33 cellular contexts compared by ENCODE assay signal in the genomic region with DNA sequence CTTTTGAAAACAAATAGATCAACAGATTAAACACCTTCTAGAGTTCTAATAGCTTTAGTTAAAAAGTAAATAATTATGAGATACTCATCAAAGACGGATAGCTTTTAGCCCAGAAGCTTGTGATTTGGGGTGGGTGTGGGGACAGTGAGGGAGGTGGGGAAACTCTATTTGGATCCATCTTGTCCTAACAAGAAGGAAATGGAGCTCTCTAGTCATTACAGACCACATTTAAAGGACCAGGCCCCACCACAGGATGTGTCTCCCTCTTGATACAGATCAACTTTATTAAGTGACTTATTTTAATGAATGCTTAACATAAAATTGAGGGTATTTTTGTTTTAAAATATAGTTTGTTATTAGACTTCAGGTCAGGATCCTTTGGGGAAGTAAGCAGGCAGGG.
"Had no signal": no experiment of that assay in that cellular context is flagged by ENCODE, and none has a peak within 500 bp of the region (broad histone marks: within the 10 kb centered on the region; RNA-seq: fewer than 3 reads in every experiment).

No MANE protein-coding gene starts in this region.

- H3K27me3 Mint-ChIP-seq: activated CD4-positive, alpha-beta memory T cell treated with anti-CD3 and anti-CD28 coated beads for 36 hours; activated CD4-positive, alpha-beta T cell treated with anti-CD3 and anti-CD28 coated beads for 36 hours; activated CD4-positive, alpha-beta T cell treated with anti-CD3 and anti-CD28 coated beads, Interleukin-2, amount 10 ng/mL, durations not matched to agents 24 days and 14 days; activated CD8-positive, alpha-beta memory T cell treated with anti-CD3 and anti-CD28 coated beads, Interleukin-2, amount 10 ng/mL, durations not matched to agents 7 days and 5 days; brain had no signal

- H3K4me3 ChIP-seq: ascending aorta, breast epithelium, cardiac muscle cell, colonic mucosa, dorsolateral prefrontal cortex, gastrocnemius medialis, heart left ventricle had no signal

- DNase-seq: activated CD4-positive, alpha-beta memory T cell treated with anti-CD3 and anti-CD28 coated beads for 36 hours; activated CD4-positive, alpha-beta T cell treated with anti-CD3 and anti-CD28 coated beads for 36 hours; activated CD4-positive, alpha-beta T cell treated with anti-CD3 and anti-CD28 coated beads, Interleukin-2, amount 10 ng/mL, durations not matched to agents 24 days and 14 days; activated CD4-positive, CD25-positive, alpha-beta regulatory T cell; activated CD4-positive, CD25-positive, alpha-beta regulatory T cell treated with anti-CD3 and anti-CD28 coated beads, Interleukin-2, amount 50 U/mL, for 72 hours; activated CD8-positive, alpha-beta memory T cell treated with anti-CD3 and anti-CD28 coated beads, Interleukin-2, amount 10 ng/mL, durations not matched to agents 7 days and 5 days; activated CD8-positive, alpha-beta memory T cell treated with anti-CD3 and anti-CD28 coated beads, Interleukin-2, amount 50 U/mL, for 4 hours; activated CD8-positive, alpha-beta T cell treated with anti-CD3 and anti-CD28 coated beads, Interleukin-2, amount 10 ng/mL, durations not matched to agents 7 days and 5 days; activated gamma-delta T cell; activated naive CD4-positive, alpha-beta T cell; activated naive CD4-positive, alpha-beta T cell treated with anti-CD3 and anti-CD28 coated beads, Interleukin-2, amount 10 ng/mL, durations not matched to agents 7 days and 5 days; activated naive CD8-positive, alpha-beta T cell treated with anti-CD3 and anti-CD28 coated beads, Interleukin-2, amount 10 ng/mL, durations not matched to agents 7 days and 5 days; activated T-cell treated with anti-CD3 and anti-CD28 coated beads, Interleukin-2, amount 50 U/mL, for 1 hour; activated T-cell treated with anti-CD3 and anti-CD28 coated beads, Interleukin-2, amount 50 U/mL, for 48 hours; central memory CD4-positive, alpha-beta T cell; cerebellar nuclear complex; colonic mucosa; dorsolateral prefrontal cortex; effector memory CD4-positive, alpha-beta T cell; endodermal cell; foreskin keratinocyte; gastrocnemius medialis; glutamatergic neuron; heart left ventricle; hypothalamus; T1000 had no signal

- H3K4me1 Mint-ChIP-seq: activated CD4-positive, alpha-beta T cell treated with anti-CD3 and anti-CD28 coated beads, Interleukin-2, amount 10 ng/mL, durations not matched to agents 24 days and 14 days; activated CD8-positive, alpha-beta memory T cell treated with anti-CD3 and anti-CD28 coated beads, Interleukin-2, amount 10 ng/mL, durations not matched to agents 7 days and 5 days had no signal

- H3K9me3 ChIP-seq: ascending aorta, breast epithelium, colonic mucosa, gastrocnemius medialis, heart left ventricle had no signal

- H3K36me3 Mint-ChIP-seq: activated CD4-positive, alpha-beta memory T cell treated with anti-CD3 and anti-CD28 coated beads for 36 hours; activated CD8-positive, alpha-beta memory T cell treated with anti-CD3 and anti-CD28 coated beads, Interleukin-2, amount 10 ng/mL, durations not matched to agents 7 days and 5 days; activated naive CD4-positive, alpha-beta T cell treated with anti-CD3 and anti-CD28 coated beads, Interleukin-2, amount 10 ng/mL, durations not matched to agents 7 days and 5 days; activated naive CD4-positive, alpha-beta T cell treated with anti-CD3 and anti-CD28 coated beads, Interleukin-2, amount 50 U/mL, for 72 hours had no signal

- H3K27ac ChIP-seq: ascending aorta, breast epithelium, cardiac muscle cell, colonic mucosa, dorsolateral prefrontal cortex, foreskin keratinocyte, gastrocnemius medialis had no signal

- H3K27me3 ChIP-seq: ascending aorta, breast epithelium, cardiac muscle cell, colonic mucosa, dorsolateral prefrontal cortex, foreskin keratinocyte, gastrocnemius medialis, heart left ventricle had no signal

- H3K36me3 ChIP-seq: ascending aorta, breast epithelium, cardiac muscle cell, colonic mucosa, gastrocnemius medialis, heart left ventricle had no signal

- H3K27ac Mint-ChIP-seq: activated CD4-positive, alpha-beta memory T cell treated with anti-CD3 and anti-CD28 coated beads for 36 hours; activated CD4-positive, alpha-beta T cell treated with anti-CD3 and anti-CD28 coated beads for 36 hours; activated CD4-positive, alpha-beta T cell treated with anti-CD3 and anti-CD28 coated beads, Interleukin-2, amount 10 ng/mL, durations not matched to agents 24 days and 14 days; activated CD8-positive, alpha-beta memory T cell treated with anti-CD3 and anti-CD28 coated beads, Interleukin-2, amount 10 ng/mL, durations not matched to agents 7 days and 5 days; activated CD8-positive, alpha-beta T cell treated with anti-CD3 and anti-CD28 coated beads, Interleukin-2, amount 10 ng/mL, durations not matched to agents 7 days and 5 days; activated naive CD4-positive, alpha-beta T cell treated with anti-CD3 and anti-CD28 coated beads, Interleukin-2, amount 10 ng/mL, durations not matched to agents 7 days and 5 days; activated naive CD4-positive, alpha-beta T cell treated with anti-CD3 and anti-CD28 coated beads, Interleukin-2, amount 50 U/mL, for 72 hours; activated naive CD8-positive, alpha-beta T cell treated with anti-CD3 and anti-CD28 coated beads, Interleukin-2, amount 10 ng/mL, durations not matched to agents 7 days and 5 days; brain; endodermal cell; T-helper 2 cell treated with Interferon-gamma antibody and Interleukin-4, amounts not matched to agents 5 μg/mL and 100 μg/mL, for 36 hours had no signal

- H3K9me3 Mint-ChIP-seq: activated CD4-positive, alpha-beta memory T cell treated with anti-CD3 and anti-CD28 coated beads for 36 hours; activated naive CD4-positive, alpha-beta T cell treated with anti-CD3 and anti-CD28 coated beads, Interleukin-2, amount 10 ng/mL, durations not matched to agents 7 days and 5 days; activated naive CD4-positive, alpha-beta T cell treated with anti-CD3 and anti-CD28 coated beads, Interleukin-2, amount 50 U/mL, for 72 hours; activated naive CD8-positive, alpha-beta T cell treated with anti-CD3 and anti-CD28 coated beads, Interleukin-2, amount 10 ng/mL, durations not matched to agents 7 days and 5 days; endodermal cell had no signal

- H3K4me1 ChIP-seq: ascending aorta, breast epithelium, colonic mucosa, foreskin keratinocyte, gastrocnemius medialis, heart left ventricle had no signal

- H3K4me3 Mint-ChIP-seq: activated CD4-positive, alpha-beta memory T cell treated with anti-CD3 and anti-CD28 coated beads for 36 hours; activated CD4-positive, alpha-beta T cell treated with anti-CD3 and anti-CD28 coated beads for 36 hours; activated CD4-positive, alpha-beta T cell treated with anti-CD3 and anti-CD28 coated beads, Interleukin-2, amount 10 ng/mL, durations not matched to agents 24 days and 14 days; activated CD8-positive, alpha-beta memory T cell treated with anti-CD3 and anti-CD28 coated beads, Interleukin-2, amount 10 ng/mL, durations not matched to agents 7 days and 5 days; activated CD8-positive, alpha-beta T cell treated with anti-CD3 and anti-CD28 coated beads, Interleukin-2, amount 10 ng/mL, durations not matched to agents 7 days and 5 days; activated naive CD4-positive, alpha-beta T cell treated with anti-CD3 and anti-CD28 coated beads, Interleukin-2, amount 10 ng/mL, durations not matched to agents 7 days and 5 days; activated naive CD8-positive, alpha-beta T cell treated with anti-CD3 and anti-CD28 coated beads, Interleukin-2, amount 10 ng/mL, durations not matched to agents 7 days and 5 days; brain; endodermal cell; T-helper 2 cell treated with Interferon-gamma antibody and Interleukin-4, amounts not matched to agents 5 μg/mL and 100 μg/mL, for 36 hours had no signal

- ATAC-seq: activated CD4-positive, alpha-beta T cell treated with anti-CD3 and anti-CD28 coated beads for 36 hours; activated CD8-positive, alpha-beta memory T cell treated with anti-CD3 and anti-CD28 coated beads, Interleukin-2, amount 10 ng/mL, durations not matched to agents 7 days and 5 days; activated CD8-positive, alpha-beta T cell treated with anti-CD3 and anti-CD28 coated beads, Interleukin-2, amount 10 ng/mL, durations not matched to agents 7 days and 5 days; activated naive CD4-positive, alpha-beta T cell treated with anti-CD3 and anti-CD28 coated beads, Interleukin-2, amount 50 U/mL, for 72 hours; esophagus mucosa; foreskin keratinocyte; gastrocnemius medialis; heart left ventricle had no signal
